10 cellular contexts compared by ENCODE assay signal in genomic region chr17:55722742-55723487, GRCh38. TPM values are rescaled to one million over a fixed set of nuclear protein-coding genes. Genes with fewer than 3 reads are reported as not detected.
DNase-seq lines count a peak whose midpoint lies in the region; ATAC-seq and TF ChIP-seq lines count a peak whose summit lies in the region.
"Had no signal": no experiment of that assay in that cellular context is flagged by ENCODE, and none has a peak within 500 bp of the region (broad histone marks: within the 10 kb centered on the region; RNA-seq: fewer than 3 reads in every experiment).

Gene TMEM100, minus strand, starts transcription at chr17:55722864. Its CDS starts 1,794 bp downstream, at chr17:55721070.

- H3K9me3 Mint-ChIP-seq in type B pancreatic cell: no peaks in the 10 kb centered on the region

- H3K27me3 Mint-ChIP-seq in type B pancreatic cell: peaks cover 16% of the 10 kb centered on the region

- H4K5ac ChIP-seq in IMR-90 (ENCODE audit: low read depth, low read length): no peak within 1 kb of the TSS; the same call in 1 of the 2 replicates

- no peaks in the 10 kb centered on the region for H3K9me3 ChIP-seq in IMR-90 (ENCODE audit: control insufficient read depth, insufficient read depth, low read length)
- H3K9me3 ChIP-seq in lung (ENCODE audit: control insufficient read depth in 2 of 2, insufficient read depth in 1 of 2, low read length in 1 of 2): no peaks in the 10 kb centered on the region

- no peak within 1 kb of the TSS for H2AK9ac ChIP-seq in IMR-90 (replicated peaks; ENCODE audit: low read depth, low read length, poor library complexity)

- H3K9ac ChIP-seq in IMR-90 (ENCODE audit: low read depth, low read length): peak within 1 kb of the TSS; percentile 11

- H3K27me3 ChIP-seq in IMR-90 (ENCODE audit: control insufficient read depth, insufficient read depth, low read length) (peaks cover 4% of the 10 kb centered on the region; the same call in 1 of the 2 replicates), lung (ENCODE audit: control insufficient read depth, insufficient read depth) (no peaks in the 10 kb centered on the region)

- no peaks in the 10 kb centered on the region for H3K36me3 Mint-ChIP-seq in type B pancreatic cell

- H3K4me2 ChIP-seq in IMR-90 (ENCODE audit: low read depth, low read length): peak within 1 kb of the TSS; percentile 31

- no peak for TF ChIP-seq POLR2A in IMR-90 (IDR thresholded peaks at IDR 0.05; ENCODE audit: low read depth, low read length)

- H3K27ac ChIP-seq in IMR-90 (ENCODE audit: insufficient read depth, low read length): 0 out of 2 replicates have a peak within 1 kb of the TSS, but pooled peaks have one; percentile 19
- peak within 1 kb of the TSS in 1 of 2 donors; percentile 89 for H3K27ac ChIP-seq in lung (ENCODE audit: low read depth in 1 of 2, low read length in 1 of 2)

- H3K27ac Mint-ChIP-seq in type B pancreatic cell: peak within 1 kb of the TSS; percentile 52

- no peak within 1 kb of the TSS for H2BK120ac ChIP-seq in IMR-90 (ENCODE audit: low read depth, low read length)

- no peak within 1 kb of the TSS for H2BK20ac ChIP-seq in IMR-90 (ENCODE audit: low read depth, low read length)

- no peaks in the 10 kb centered on the region for H3K79me1 ChIP-seq in IMR-90 (ENCODE audit: low read depth in 1 of 2, low read length in 2 of 2)

- peaks cover 60% of the 10 kb centered on the region for H3K4me1 Mint-ChIP-seq in type B pancreatic cell (ENCODE audit: unreplicated experiment)

- no peak within 1 kb of the TSS for H2BK15ac ChIP-seq in IMR-90 (ENCODE audit: low read depth, low read length)

- ATAC-seq in IMR-90 (ENCODE audit: low read depth) (peak; percentile 48), lung (ENCODE audit: insufficient read depth, low FRiP score) (no peak), HG03139 (IDR thresholded peaks at IDR 0.05; ENCODE audit: unreplicated experiment) (no peak)

- CTCF ChIA-PET in IMR-90 (lab: Yijun Ruan, JAX): interaction anchor here (0.6 to 2.1 kb wide), 4 partner anchors 12 to 196 kb away, joined by 3 to 9 read pairs (median 3); no protein-coding TSS in a partner anchor

- no TSS peak for BruUV-seq in IMR-90 (replicated peaks; lab: Mats Ljungman, UMichigan)

- peaks cover 2% of the 10 kb centered on the region; the same call in 1 of the 2 replicates for H3K9me1 ChIP-seq in IMR-90 (ENCODE audit: insufficient read depth, low read length)

- peak within 1 kb of the TSS; percentile 83 for H3K4me3 Mint-ChIP-seq in type B pancreatic cell

- no peak within 1 kb of the TSS for H2BK5ac ChIP-seq in IMR-90 (ENCODE audit: low read depth, low read length, poor library complexity, severe bottlenecking)

- H3K36me3 ChIP-seq in IMR-90 (ENCODE audit: control insufficient read depth, insufficient read depth, low read length) (no peaks in the 10 kb centered on the region), lung (ENCODE audit: control insufficient read depth in 2 of 2, insufficient read depth in 2 of 2, low read length in 2 of 2) (peaks cover 0 to 3% of the 10 kb centered on the region in 2 donors)

- in situ Hi-C loops in IMR-90 (cut with MboI; ENCODE audit: low sequenced_read_pairs): loop anchor here (5.0 kb wide), 1 partner anchor 196 kb away; no protein-coding TSS in a partner anchor

- no peak within 1 kb of the TSS for H3K23ac ChIP-seq in IMR-90 (ENCODE audit: low read depth, low read length)

- no peak within 1 kb of the TSS for H2AFZ ChIP-seq in IMR-90 (replicated peaks; ENCODE audit: low read length, poor library complexity)

- 0% methylated on average over 5 of the region's 12 CpGs; no CpG with 5 or more reads in 1 of the 2 experiments for WGBS in IMR-90 (ENCODE audit: extremely low coverage in 2 of 2, insufficient read length in 1 of 2), 2 experiments
- 17 to 29% methylated on average over 12 of the region's 12 CpGs for WGBS in lung, 2 donors

- H2AK5ac ChIP-seq in IMR-90 (ENCODE audit: low read depth, low read length): no peak within 1 kb of the TSS

- no peak within 1 kb of the TSS for H3K56ac ChIP-seq in IMR-90 (ENCODE audit: extremely low read depth, insufficient read depth, low read length)

- intact Hi-C loops in IMR-90 (cut with micrococcal nuclease): no loop called here

- no peak for TF ChIP-seq RAD21 in IMR-90 (IDR thresholded peaks at IDR 0.05; ENCODE audit: low read length)

- H3K4ac ChIP-seq in IMR-90 (ENCODE audit: low read depth, low read length): no peak within 1 kb of the TSS

- no peak within 1 kb of the TSS for H4K91ac ChIP-seq in IMR-90 (ENCODE audit: insufficient read depth, low read depth, low read length)

- H3K18ac ChIP-seq in IMR-90 (ENCODE audit: low read depth, low read length): peak within 1 kb of the TSS; percentile 38; the same call in 1 of the 2 replicates

- no peak within 1 kb of the TSS for H4K8ac ChIP-seq in IMR-90 (ENCODE audit: low read depth in 2 of 2, low read length in 2 of 2)

- H3K4me1 ChIP-seq in IMR-90 (ENCODE audit: control insufficient read depth, insufficient read depth, low read length) (peaks cover 4% of the 10 kb centered on the region), lung (ENCODE audit: control insufficient read depth in 2 of 2, insufficient read depth in 2 of 2, low read length in 2 of 2) (peaks cover 0 to 1% of the 10 kb centered on the region in 2 donors)

- DNase-seq in IMR-90: peak; percentile 78
- DNase-seq in cerebellum (ENCODE audit: low spot score): no peak
- DNase-seq in lung (ENCODE audit: low spot score): no peak
- DNase-seq in type B pancreatic cell (ENCODE audit: extremely low spot score, unreplicated experiment): no peak
- no peak for DNase-seq in 8988T
- no peak for DNase-seq in Ammon's horn (ENCODE audit: low spot score)
- no peak for DNase-seq in NCI-H345 (lab: John Stamatoyannopoulos, UW)
- DNase-seq: erythroblast, SHP77 had no signal

- H3K4me3 ChIP-seq in IMR-90 (ENCODE audit: insufficient read depth, low read depth, low read length) (peak within 1 kb of the TSS; percentile 27), lung (peak within 1 kb of the TSS; percentile 26)

- H4K20me1 ChIP-seq in IMR-90 (ENCODE audit: insufficient read depth, low read length): no peaks in the 10 kb centered on the region

- TF ChIP-seq CTCF in IMR-90 (conservative IDR thresholded peaks at IDR 0.05; ENCODE audit: low read depth, low read length) (no peak), lung (IDR thresholded peaks at IDR 0.05; ENCODE audit: control extremely low read depth, extremely low read depth) (no peak), type B pancreatic cell (conservative IDR thresholded peaks at IDR 0.05) (no peak)

- dilution Hi-C loops in IMR-90 (cut with HindIII; ENCODE audit: low sequenced_read_pairs, unreplicated experiment): no loop called here

- H3K14ac ChIP-seq in IMR-90 (replicated peaks; ENCODE audit: low read depth, low read length): no peak within 1 kb of the TSS

- POLR2A ChIA-PET in IMR-90 (lab: Charles Lee; ENCODE audit: unreplicated experiment): no interaction called here

TF ChIP-seq in IMR-90, 13 proteins besides CTCF, POLR2A, EP300 and RAD21:
- TF ChIP-seq MAFK (IDR thresholded peaks at IDR 0.05; ENCODE audit: low read depth, low read length) (no peak), ELK1 (IDR thresholded peaks at IDR 0.05; ENCODE audit: borderline replicate concordance, low read depth, low read length) (no peak), MXI1 (IDR thresholded peaks at IDR 0.05; ENCODE audit: borderline replicate concordance, low read depth, low read length) (no peak), CHD1 (IDR thresholded peaks at IDR 0.05; ENCODE audit: low read depth, low read length) (no peak), BHLHE40 (IDR thresholded peaks at IDR 0.05; ENCODE audit: low read depth, low read length) (no peak), RFX5 (IDR thresholded peaks at IDR 0.05; ENCODE audit: low read depth, low read length) (no peak), NFE2L2 (IDR thresholded peaks at IDR 0.05; ENCODE audit: low read depth, low read length) (no peak), SMC3 (IDR thresholded peaks at IDR 0.05; ENCODE audit: low read depth, low read length) (no peak), RCOR1 (IDR thresholded peaks at IDR 0.05; ENCODE audit: insufficient replicate concordance, low read length) (no peak), MAZ (IDR thresholded peaks at IDR 0.05; ENCODE audit: borderline replicate concordance, low read depth, low read length) (no peak), FOS (IDR thresholded peaks at IDR 0.05; ENCODE audit: low read depth, low read length) (0 out of 2 replicates have a peak, but pooled peaks have one; percentile 27), USF2 (IDR thresholded peaks at IDR 0.05; ENCODE audit: low read depth, low read length) (no peak), CEBPB (IDR thresholded peaks at IDR 0.05; ENCODE audit: low read depth, low read length) (0 out of 2 replicates have a peak, but pooled peaks have one; percentile 8)

RNA-seq across cellular contexts. Expression of gene TMEM100, which starts in this region (rescaled TPM):
- total RNA-seq in IMR-90 (2012; rRNA removed) (0.28 and 0.36 TPM in 2 replicates), cerebellum (11.0 TPM), lung (10 to 100 TPM; 74.7 to 92.1 TPM), type B pancreatic cell (ENCODE audit: low replicate concordance) (2.5 and 21.4 TPM in 2 replicates)
- polyA plus RNA-seq in IMR-90 (2012; rRNA removed) (0.16 and 0.21 TPM in 2 replicates), lung (100 to 1,000 TPM in 1 of 2 donors, 10 to 100 TPM in 1; 63.6 to 127 TPM)
- 0.10 and 0.18 TPM in 2 replicates for polyA plus RNA-seq in IMR-90 (2012; cell fraction: cytosol; rRNA removed)
- polyA plus RNA-seq in IMR-90 (2012; cell fraction: nucleus; rRNA removed; ENCODE audit: low replicate concordance): 0.11 and 0.13 TPM in 2 replicates

Comparison
In these comparisons a context has a peak if more than half of its experiments do, and no peak if none do; other contexts are left out.
1. RNA of gene TMEM100 (polyA plus RNA-seq): 63.6 to 127 TPM in lung; 0.10 to 0.21 TPM in IMR-90; every median in the first group is over 10 times any median in the second.
2. Peak in DNase-seq, ATAC-seq, H3K4me3 ChIP-seq, H3K27ac ChIP-seq, H3K9ac ChIP-seq and H3K4me2 ChIP-seq in IMR-90; RNA of the gene not detected or under 1 TPM.